ENCODE assay signal across 8 cellular contexts in the genomic region with DNA sequence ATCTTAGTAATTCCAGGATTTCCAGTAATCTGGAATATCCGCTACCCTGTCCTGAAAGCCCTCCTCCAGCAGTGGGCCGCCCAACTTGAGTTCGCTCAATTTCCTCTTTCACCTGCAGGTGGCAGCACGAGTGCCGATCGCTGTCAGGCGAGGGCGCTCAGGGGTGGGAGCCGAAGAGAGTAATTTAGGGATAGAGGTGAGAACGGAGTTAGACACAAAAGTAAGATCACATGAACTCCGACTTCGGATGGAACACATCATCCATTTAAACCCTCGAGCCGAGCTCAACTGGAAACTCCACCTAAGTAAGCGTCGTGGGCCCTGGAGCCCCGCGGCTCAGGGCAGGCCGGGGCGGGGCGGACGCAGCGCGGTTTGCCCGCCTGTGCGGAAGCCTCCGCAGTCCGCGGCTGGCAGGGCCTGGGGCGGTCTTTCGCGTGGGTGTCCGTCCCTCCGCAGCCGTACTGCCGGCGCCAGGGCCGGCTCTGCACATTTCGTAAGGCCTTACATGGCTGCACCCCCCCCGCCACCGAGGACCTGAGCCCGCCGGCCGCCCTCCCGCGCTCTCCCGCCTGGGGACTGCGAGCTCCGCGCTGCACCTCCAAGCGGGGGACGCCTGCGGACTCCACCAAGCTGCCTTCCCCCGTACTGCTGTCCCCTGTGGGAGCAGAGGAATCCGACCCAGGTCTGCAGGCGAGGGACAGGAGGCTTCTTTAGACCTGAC.
DNase-seq lines count a peak whose midpoint lies in the region; ATAC-seq lines count a peak whose summit lies in the region.

No MANE protein-coding gene starts in this region.

- H3K27ac Mint-ChIP-seq in activated CD4-positive, alpha-beta memory T cell treated with anti-CD3 and anti-CD28 coated beads for 36 hours, result no peak overlapping the region

- peaks cover 7% of the 10 kb centered on the region for H3K4me1 Mint-ChIP-seq in activated CD4-positive, alpha-beta memory T cell treated with anti-CD3 and anti-CD28 coated beads for 36 hours (ENCODE audit: low read depth)

- H3K9me3 Mint-ChIP-seq in activated CD4-positive, alpha-beta memory T cell treated with anti-CD3 and anti-CD28 coated beads for 36 hours, result no peaks in the 10 kb centered on the region

- peak overlapping the region; percentile 81 for H3K4me3 Mint-ChIP-seq in activated CD4-positive, alpha-beta memory T cell treated with anti-CD3 and anti-CD28 coated beads for 36 hours

- peak in 12 of 14 donors; percentile 33 to 78 (median 46) for DNase-seq in C1 segment of cervical spinal cord (lab: John Stamatoyannopoulos, UW)
- peak; percentile 73 for DNase-seq in NCI-H748 (lab: John Stamatoyannopoulos, UW; ENCODE audit: unreplicated experiment)
- DNase-seq in activated CD4-positive, alpha-beta memory T cell treated with anti-CD3 and anti-CD28 coated beads for 36 hours, result peak; percentile 88
- peak; percentile 73 for DNase-seq in effector CD4-positive, alpha-beta T cell
- DNase-seq in lung microvascular endothelial cell (ENCODE audit: low read depth in 2 of 2), result peak; percentile 74 to 80
- peak; percentile 65 to 80 (median 68) for DNase-seq in stimulated activated CD4-positive, alpha-beta T cell treated with anti-CD3 and anti-CD28 coated beads, TNF-alpha, amount 100 ng/mL, for 24 hours (ENCODE audit: low read depth in 3 of 3)

- H3K36me3 Mint-ChIP-seq in activated CD4-positive, alpha-beta memory T cell treated with anti-CD3 and anti-CD28 coated beads for 36 hours, result no peaks in the 10 kb centered on the region

- POLR2A ChIA-PET in activated CD4-positive, alpha-beta memory T cell treated with anti-CD3 and anti-CD28 coated beads for 36 hours (lab: Charles Lee), result interaction anchor here (1.1 kb wide), 1 partner anchor 9 kb away, joined by 3 read pairs; no protein-coding TSS in a partner anchor

- intact Hi-C loops in activated CD4-positive, alpha-beta memory T cell treated with anti-CD3 and anti-CD28 coated beads for 36 hours (cut with micrococcal nuclease), result loop anchor here (1.0 to 2.0 kb wide), 3 partner anchors 120 to 161 kb away; partner anchors contain the start of gene HK2

- peaks cover 4% of the 10 kb centered on the region for H3K27me3 Mint-ChIP-seq in activated CD4-positive, alpha-beta memory T cell treated with anti-CD3 and anti-CD28 coated beads for 36 hours

- ATAC-seq in GM19351 (IDR thresholded peaks at IDR 0.05; ENCODE audit: unreplicated experiment) (peak; percentile 93), HG03469 (IDR thresholded peaks at IDR 0.05; ENCODE audit: unreplicated experiment) (peak; percentile 86)

- CTCF ChIA-PET in activated CD4-positive, alpha-beta memory T cell treated with anti-CD3 and anti-CD28 coated beads for 36 hours (lab: Charles Lee), result interaction anchor here (0.6 to 6.2 kb wide), 15 partner anchors 9 to 241 kb away, joined by 3 to 114 read pairs (median 4); partner anchors contain the start of gene HK2

Comparison
In these comparisons a context has a peak if more than half of its experiments do, and no peak if none do; other contexts are left out.
1. Peak in every context shown above with its lines: DNase-seq and ATAC-seq.